Comparison of ENCODE assay signal across 28 cellular contexts in genomic region chr22:24417200-24417599, GRCh38. TPM values are rescaled to one million over a fixed set of nuclear protein-coding genes. Genes with fewer than 3 reads are reported as not detected.
"Had no signal": no experiment of that assay in that cellular context is flagged by ENCODE, and none has a peak within 500 bp of the region (broad histone marks: within the 10 kb centered on the region; RNA-seq: fewer than 3 reads in every experiment).

No MANE protein-coding gene starts in this region.

- H3K4me3 Mint-ChIP-seq: activated CD4-positive, alpha-beta memory T cell treated with anti-CD3 and anti-CD28 coated beads for 36 hours; activated naive CD8-positive, alpha-beta T cell; activated T-cell treated with anti-CD3 and anti-CD28 coated beads, Interleukin-2, amount 50 U/mL, for 72 hours; immature natural killer cell; natural killer cell treated with Interleukin-12 subunit alpha and Interleukin-12 subunit beta and Interleukin-15 and Interleukin-18, amount 100 ng/mL, for 72 hours; T-helper 2 cell treated with Interferon-gamma antibody and Interleukin-4, amounts not matched to agents 5 μg/mL and 100 μg/mL, for 36 hours had no signal

- H3K27me3 ChIP-seq: adrenal gland, ascending aorta, brain microvascular endothelial cell, hepatocyte, left lung, upper lobe of right lung had no signal

- H3K4me1 Mint-ChIP-seq: immature natural killer cell had no signal

- H3K27me3 Mint-ChIP-seq: activated naive CD8-positive, alpha-beta T cell; natural killer cell treated with Interleukin-12 subunit alpha and Interleukin-12 subunit beta and Interleukin-15 and Interleukin-18, amount 100 ng/mL, for 72 hours had no signal

- H3K36me3 Mint-ChIP-seq: activated naive CD8-positive, alpha-beta T cell; natural killer cell treated with Interleukin-12 subunit alpha and Interleukin-12 subunit beta and Interleukin-15 and Interleukin-18, amount 100 ng/mL, for 72 hours had no signal

- H3K27ac ChIP-seq: adrenal gland, ascending aorta, brain microvascular endothelial cell, hepatocyte, left lung, SK-N-MC, upper lobe of right lung had no signal

- H3K9me3 ChIP-seq: adrenal gland, ascending aorta, left lung, upper lobe of right lung had no signal

- ATAC-seq: activated T-cell treated with anti-CD3 and anti-CD28 coated beads, Interleukin-2, amount 50 U/mL, for 72 hours; natural killer cell treated with Interleukin-12 subunit alpha and Interleukin-12 subunit beta and Interleukin-15 and Interleukin-18, amount 100 ng/mL, for 72 hours had no signal

- H3K9me3 Mint-ChIP-seq: activated CD4-positive, alpha-beta memory T cell treated with anti-CD3 and anti-CD28 coated beads for 36 hours; activated T-cell treated with anti-CD3 and anti-CD28 coated beads, Interleukin-2, amount 50 U/mL, for 72 hours; immature natural killer cell; natural killer cell treated with Interleukin-12 subunit alpha and Interleukin-12 subunit beta and Interleukin-15 and Interleukin-18, amount 100 ng/mL, for 72 hours; T-helper 2 cell treated with Interferon-gamma antibody and Interleukin-4, amounts not matched to agents 5 μg/mL and 100 μg/mL, for 36 hours had no signal

- H3K4me1 ChIP-seq: ascending aorta had no signal

- H3K27ac Mint-ChIP-seq: activated CD4-positive, alpha-beta memory T cell treated with anti-CD3 and anti-CD28 coated beads for 36 hours; activated naive CD8-positive, alpha-beta T cell; activated T-cell treated with anti-CD3 and anti-CD28 coated beads, Interleukin-2, amount 50 U/mL, for 72 hours had no signal

- H3K4me3 ChIP-seq: adrenal gland, ascending aorta, hepatocyte, left lung, SK-N-MC, upper lobe of right lung had no signal

- FAIRE-seq: colon, endothelial cell of umbilical vein had no signal

- DNase-seq: activated CD4-positive, alpha-beta memory T cell treated with anti-CD3 and anti-CD28 coated beads for 36 hours; activated CD4-positive, alpha-beta T cell treated with anti-CD3 and anti-CD28 coated beads for 48 hours; activated effector memory CD4-positive, alpha-beta T cell treated with Interleukin-2 at 50 U/mL for 16 hours; activated T-cell treated with anti-CD3 and anti-CD28 coated beads, Interleukin-2, amount 50 U/mL, for 72 hours; adrenal gland; brain microvascular endothelial cell; central memory CD4-positive, alpha-beta T cell; effector memory CD4-positive, alpha-beta T cell; foreskin melanocyte; immature natural killer cell; kidney glomerular epithelial cell; mammary epithelial cell; midbrain; retina; stimulated activated CD4-positive, alpha-beta T cell treated with anti-CD3 and anti-CD28 coated beads, Interleukin-2, amount 100 ng/mL, for 48 hours; stimulated activated CD8-positive, alpha-beta memory T cell treated with anti-CD3 and anti-CD28 coated beads, Interleukin-4, amount 100 ng/mL, for 48 hours; stimulated activated naive CD4-positive, alpha-beta T cell treated with Interleukin-2 at 50 U/mL for 16 hours; upper lobe of right lung had no signal

RNA-seq across cellular contexts. Expression of gene ADORA2A, which starts 10.2 kb away (rescaled TPM):
- total RNA-seq: esophagus mucosa had no signal
